8 cellular contexts compared by ENCODE assay signal in the genomic region with DNA sequence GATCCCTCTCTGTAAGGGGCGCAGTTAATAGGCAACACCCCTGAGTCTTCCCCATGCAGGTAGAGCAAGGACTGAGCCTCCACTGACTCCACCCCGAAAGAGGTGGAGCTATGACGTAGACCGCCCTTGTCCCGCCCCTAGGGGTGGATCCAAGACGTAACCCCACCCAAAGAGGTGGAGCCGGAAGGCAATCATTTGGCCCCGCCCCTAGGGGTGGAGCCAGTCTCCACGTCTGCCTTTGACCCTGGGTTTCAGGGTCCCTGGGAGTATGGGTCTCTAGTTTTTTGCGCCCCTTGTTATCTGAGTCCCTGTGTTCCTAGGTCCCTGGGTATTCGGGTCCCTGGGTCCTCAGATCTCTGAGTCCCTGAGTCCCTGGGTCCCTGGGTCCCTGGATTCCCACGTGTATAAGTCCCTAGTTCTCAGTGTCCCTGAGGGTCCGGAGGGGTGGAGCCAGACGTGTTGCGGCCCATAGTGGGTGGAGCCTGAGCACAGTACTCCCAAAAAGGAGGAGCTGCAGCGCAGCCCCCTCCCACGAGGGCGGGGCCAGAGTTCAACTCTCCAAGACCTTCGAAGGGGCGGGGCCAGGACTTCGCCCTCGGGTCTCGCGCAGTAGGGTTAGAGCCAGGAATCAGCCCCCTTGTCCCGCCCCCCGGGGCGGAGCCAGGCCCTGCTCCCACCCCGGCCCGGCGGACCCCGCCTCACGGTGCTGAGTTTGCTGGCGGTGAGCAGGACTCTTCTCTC. TPM values are rescaled to one million over a fixed set of nuclear protein-coding genes. Genes with fewer than 3 reads are reported as not detected.
A peak's percentile ranks its signal among the peaks of the same experiment; 100 is the strongest.
DNase-seq lines count a peak whose midpoint lies in the region; ATAC-seq and TF ChIP-seq lines count a peak whose summit lies in the region.

No MANE protein-coding gene starts in this region.

- H3K9ac ChIP-seq in trophoblast cell (ENCODE audit: low read length), result no peak overlapping the region

- H3K36me3 ChIP-seq in cardiac muscle cell (no peaks in the 10 kb centered on the region), trophoblast cell (ENCODE audit: control insufficient read depth in 1 of 2, insufficient read depth in 2 of 2, low read length in 2 of 2) (no peaks in the 10 kb centered on the region), tibial artery (no peaks in the 10 kb centered on the region)

- peak; percentile 54 for ATAC-seq in GM19351 (IDR thresholded peaks at IDR 0.05; ENCODE audit: unreplicated experiment)
- ATAC-seq in activated naive CD4-positive, alpha-beta T cell treated with anti-CD3 and anti-CD28 coated beads, Interleukin-2, amount 50 U/mL, for 72 hours, result peak; percentile 65 to 88
- no peak for ATAC-seq in HG02973 (IDR thresholded peaks at IDR 0.05; ENCODE audit: unreplicated experiment)

- no peak overlapping the region for H3K27ac Mint-ChIP-seq in activated naive CD4-positive, alpha-beta T cell treated with anti-CD3 and anti-CD28 coated beads, Interleukin-2, amount 50 U/mL, for 72 hours

- H3K9me3 ChIP-seq in cardiac muscle cell (ENCODE audit: low read depth) (no peaks in the 10 kb centered on the region), trophoblast cell (ENCODE audit: insufficient read depth, low read depth, low read length) (peaks cover 11% of the 10 kb centered on the region), tibial artery (no peaks in the 10 kb centered on the region)

- no peak overlapping the region for H2BK5ac ChIP-seq in trophoblast cell (ENCODE audit: low read depth, low read length, poor library complexity)

- no peak overlapping the region for H4K12ac ChIP-seq in trophoblast cell (ENCODE audit: low read depth, low read length)

- H3K27me3 ChIP-seq in cardiac muscle cell (peaks cover 12% of the 10 kb centered on the region), trophoblast cell (ENCODE audit: insufficient read depth, low read length) (no peaks in the 10 kb centered on the region), tibial artery (peaks cover 0 to 78% of the 10 kb centered on the region in 2 donors)

- no peaks in the 10 kb centered on the region for H3K79me1 ChIP-seq in trophoblast cell (ENCODE audit: low read length)

- H3K4me2 ChIP-seq in trophoblast cell (ENCODE audit: low read length), result peak overlapping the region; percentile 64

- no peak overlapping the region for H2BK12ac ChIP-seq in trophoblast cell (ENCODE audit: low read length)

- no peak overlapping the region for H3K18ac ChIP-seq in trophoblast cell (ENCODE audit: low read length)

- no peak overlapping the region for H2BK120ac ChIP-seq in trophoblast cell (ENCODE audit: insufficient read depth, low read length, poor library complexity)

- no peak overlapping the region for H2AK5ac ChIP-seq in trophoblast cell (ENCODE audit: low read length)

- H3K14ac ChIP-seq in trophoblast cell (ENCODE audit: low read length), result no peak overlapping the region

- no peak overlapping the region for H4K91ac ChIP-seq in trophoblast cell (ENCODE audit: low read depth, low read length)

- H3K4ac ChIP-seq in trophoblast cell (ENCODE audit: low read depth, low read length), result no peak overlapping the region

- no peak overlapping the region for H3K27ac ChIP-seq in cardiac muscle cell
- no peak overlapping the region for H3K27ac ChIP-seq in trophoblast cell (ENCODE audit: low read depth, low read length)
- no peak overlapping the region for H3K27ac ChIP-seq in tibial artery

- H3K36me3 Mint-ChIP-seq in activated naive CD4-positive, alpha-beta T cell treated with anti-CD3 and anti-CD28 coated beads, Interleukin-2, amount 50 U/mL, for 72 hours, result peaks cover 0 to 5% of the 10 kb centered on the region in 2 donors

- H2AFZ ChIP-seq in trophoblast cell (ENCODE audit: insufficient read depth, low read length, poor library complexity), result no peak overlapping the region

- no peaks in the 10 kb centered on the region for H3K79me2 ChIP-seq in trophoblast cell (ENCODE audit: control insufficient read depth, insufficient read depth, low read length, poor library complexity)

- TF ChIP-seq CTCF in cardiac muscle cell (IDR thresholded peaks at IDR 0.05; ENCODE audit: low read depth, low read length), result no peak
- no peak for TF ChIP-seq CTCF in tibial artery (IDR thresholded peaks at IDR 0.05)

- H3K4me1 ChIP-seq in cardiac muscle cell (ENCODE audit: low read depth) (no peaks in the 10 kb centered on the region), trophoblast cell (ENCODE audit: control insufficient read depth in 1 of 2, insufficient read depth in 2 of 2, low read length in 2 of 2) (peaks cover 10 to 14% of the 10 kb centered on the region in 2 experiments), tibial artery (peaks cover 0 to 17% (median 10%) of the 10 kb centered on the region in 4 donors)

- intact Hi-C loops in tibial artery (cut with DNase I; ENCODE audit: low total_unique reads), result no loop called here

- no peak overlapping the region for H3K23ac ChIP-seq in trophoblast cell (ENCODE audit: low read length)

- peak; percentile 96 for DNase-seq in SHP77 treated with DMSO at 0.1 percent for 48 hours (lab: John Stamatoyannopoulos, UW)
- peak in 1 of 2 donors; percentile 85 for DNase-seq in activated naive CD4-positive, alpha-beta T cell treated with anti-CD3 and anti-CD28 coated beads, Interleukin-2, amount 50 U/mL, for 72 hours (ENCODE audit: low spot score in 2 of 2)
- DNase-seq in cardiac muscle cell (ENCODE audit: low read depth in 1 of 2, low spot score in 1 of 2), result peak; percentile 49 to 100
- peak in 1 of 2 donors; percentile 52 for DNase-seq in trophoblast cell
- no peak for DNase-seq in tibial artery
- no peak for DNase-seq in NCI-H1105 treated with DMSO at 0.1 percent for 48 hours (lab: John Stamatoyannopoulos, UW)

- no CpG with 5 or more reads among the region's 33 CpGs for WGBS in trophoblast cell (ENCODE audit: extremely low coverage, insufficient coverage, insufficient read length)

- no peak overlapping the region for H4K8ac ChIP-seq in trophoblast cell (ENCODE audit: low read depth, low read length)

- no peaks in the 10 kb centered on the region for H3K9me3 Mint-ChIP-seq in activated naive CD4-positive, alpha-beta T cell treated with anti-CD3 and anti-CD28 coated beads, Interleukin-2, amount 50 U/mL, for 72 hours

- H3K4me3 ChIP-seq in cardiac muscle cell (peak overlapping the region; percentile 27), trophoblast cell (ENCODE audit: low read depth, low read length) (no peak overlapping the region), tibial artery (no peak overlapping the region)

RNA-seq across cellular contexts. Expression of a gene that starts 5.3 kb away (rescaled TPM):
- 10 to 100 TPM; 70.8 to 84.4 TPM for total RNA-seq in activated naive CD4-positive, alpha-beta T cell treated with anti-CD3 and anti-CD28 coated beads, Interleukin-2, amount 50 U/mL, for 72 hours
- total RNA-seq in cardiac muscle cell, result 0.18 and 4.9 TPM in 2 replicates
- polyA plus RNA-seq in cardiac muscle cell, result 1.8 and 10.4 TPM in 2 replicates
- polyA plus RNA-seq in trophoblast cell (2013), result 0.06 and 0.08 TPM in 2 replicates

RNA-seq across cellular contexts. Expression of a gene that starts 12.3 kb away (rescaled TPM):
- 1 to 10 TPM in 1 of 2 donors, under 1 TPM in 1; 0.59 to 2.6 TPM for total RNA-seq in activated naive CD4-positive, alpha-beta T cell treated with anti-CD3 and anti-CD28 coated beads, Interleukin-2, amount 50 U/mL, for 72 hours
- 0.99 and 2.9 TPM in 2 replicates for total RNA-seq in cardiac muscle cell
- 1.1 and 2.6 TPM in 2 replicates for polyA plus RNA-seq in cardiac muscle cell
- 24.9 and 27.6 TPM in 2 replicates for polyA plus RNA-seq in trophoblast cell (2013)

RNA-seq across cellular contexts. Expression of a gene that starts 16.7 kb away (rescaled TPM):
- total RNA-seq in activated naive CD4-positive, alpha-beta T cell treated with anti-CD3 and anti-CD28 coated beads, Interleukin-2, amount 50 U/mL, for 72 hours, result 10 to 100 TPM in 1 of 2 donors, under 1 TPM in 1; 0.96 to 36.0 TPM
- 157 and 207 TPM in 2 replicates for total RNA-seq in cardiac muscle cell
- polyA plus RNA-seq in cardiac muscle cell, result 125 and 143 TPM in 2 replicates
- polyA plus RNA-seq in trophoblast cell (2013), result 33.1 and 33.5 TPM in 2 replicates

RNA-seq across cellular contexts. Expression of a gene that starts 25.8 kb away (rescaled TPM):
- 1 to 10 TPM; 2.6 to 9.4 TPM for total RNA-seq in activated naive CD4-positive, alpha-beta T cell treated with anti-CD3 and anti-CD28 coated beads, Interleukin-2, amount 50 U/mL, for 72 hours
- total RNA-seq in cardiac muscle cell, result 10.5 and 18.2 TPM in 2 replicates
- polyA plus RNA-seq in cardiac muscle cell, result 21.6 and 41.3 TPM in 2 replicates
- 0.08 TPM in 1 of 2 replicates, not detected in the other for polyA plus RNA-seq in trophoblast cell (2013)

RNA-seq across cellular contexts. Expression of a gene that starts 42.8 kb away (rescaled TPM):
- under 1 TPM in 1 of 2 donors, not detected in 1; 0.14 TPM for total RNA-seq in activated naive CD4-positive, alpha-beta T cell treated with anti-CD3 and anti-CD28 coated beads, Interleukin-2, amount 50 U/mL, for 72 hours
- total RNA-seq in cardiac muscle cell, result 1.0 and 1.9 TPM in 2 replicates
- polyA plus RNA-seq in cardiac muscle cell, result 0.96 and 1.7 TPM in 2 replicates
- polyA plus RNA-seq in trophoblast cell (2013), result 0.08 and 0.14 TPM in 2 replicates

Comparison
In these comparisons a context has a peak if more than half of its experiments do, and no peak if none do; other contexts are left out.
1. DNase-seq: peak in SHP77 treated with DMSO at 0.1 percent for 48 hours (single experiment) and cardiac muscle cell (2 of 2); none in tibial artery (0 of 2) and NCI-H1105 treated with DMSO at 0.1 percent for 48 hours (single experiment).
2. RNA of a gene that starts 5.3 kb away (total RNA-seq): 70.8 to 84.4 TPM in activated naive CD4-positive, alpha-beta T cell treated with anti-CD3 and anti-CD28 coated beads, Interleukin-2, amount 50 U/mL, for 72 hours; 0.18 to 4.9 TPM in cardiac muscle cell; every median in the first group is over 10 times any median in the second.